Comparison of ENCODE assay signal across 2 cellular contexts in the genomic region with DNA sequence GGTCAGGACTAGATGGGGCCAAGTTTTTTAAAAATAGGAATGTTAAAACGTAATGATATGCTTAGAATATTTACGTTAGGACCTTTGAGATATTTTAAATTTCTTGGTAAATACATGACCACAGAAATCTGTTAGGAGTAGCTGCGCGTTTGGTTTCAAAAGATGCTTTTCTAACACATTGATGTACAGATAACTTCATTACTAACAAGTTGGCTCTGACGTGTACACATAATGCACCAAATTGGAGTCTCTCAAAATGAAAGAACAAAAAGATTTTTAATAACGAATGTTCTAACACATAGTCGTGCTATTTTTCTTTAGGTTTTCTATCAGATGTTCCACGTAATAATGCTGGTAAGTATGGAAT.
TF ChIP-seq lines count a peak whose summit lies in the region.

No MANE protein-coding gene starts in this region.

TF ChIP-seq in IMR-90, 13 proteins besides CTCF, POLR2A, EP300 and RAD21 (continued from another document):
- no peak for TF ChIP-seq RFX5 (IDR thresholded peaks at IDR 0.05; ENCODE audit: low read depth, low read length)
- TF ChIP-seq, protein P1, sequence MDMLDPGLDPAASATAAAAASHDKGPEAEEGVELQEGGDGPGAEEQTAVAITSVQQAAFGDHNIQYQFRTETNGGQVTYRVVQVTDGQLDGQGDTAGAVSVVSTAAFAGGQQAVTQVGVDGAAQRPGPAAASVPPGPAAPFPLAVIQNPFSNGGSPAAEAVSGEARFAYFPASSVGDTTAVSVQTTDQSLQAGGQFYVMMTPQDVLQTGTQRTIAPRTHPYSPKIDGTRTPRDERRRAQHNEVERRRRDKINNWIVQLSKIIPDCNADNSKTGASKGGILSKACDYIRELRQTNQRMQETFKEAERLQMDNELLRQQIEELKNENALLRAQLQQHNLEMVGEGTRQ (IDR thresholded peaks at IDR 0.05; ENCODE audit: low read depth, low read length), result no peak
- TF ChIP-seq MAZ (IDR thresholded peaks at IDR 0.05; ENCODE audit: borderline replicate concordance, low read depth, low read length), result no peak
- no peak for TF ChIP-seq SMC3 (IDR thresholded peaks at IDR 0.05; ENCODE audit: low read depth, low read length)
- TF ChIP-seq MAFK (IDR thresholded peaks at IDR 0.05; ENCODE audit: low read depth, low read length), result no peak
- TF ChIP-seq FOS (IDR thresholded peaks at IDR 0.05; ENCODE audit: low read depth, low read length), result no peak
- no peak for TF ChIP-seq CEBPB (IDR thresholded peaks at IDR 0.05; ENCODE audit: low read depth, low read length)
- no peak for TF ChIP-seq RCOR1 (IDR thresholded peaks at IDR 0.05; ENCODE audit: insufficient replicate concordance, low read length)
- TF ChIP-seq, protein P2, sequence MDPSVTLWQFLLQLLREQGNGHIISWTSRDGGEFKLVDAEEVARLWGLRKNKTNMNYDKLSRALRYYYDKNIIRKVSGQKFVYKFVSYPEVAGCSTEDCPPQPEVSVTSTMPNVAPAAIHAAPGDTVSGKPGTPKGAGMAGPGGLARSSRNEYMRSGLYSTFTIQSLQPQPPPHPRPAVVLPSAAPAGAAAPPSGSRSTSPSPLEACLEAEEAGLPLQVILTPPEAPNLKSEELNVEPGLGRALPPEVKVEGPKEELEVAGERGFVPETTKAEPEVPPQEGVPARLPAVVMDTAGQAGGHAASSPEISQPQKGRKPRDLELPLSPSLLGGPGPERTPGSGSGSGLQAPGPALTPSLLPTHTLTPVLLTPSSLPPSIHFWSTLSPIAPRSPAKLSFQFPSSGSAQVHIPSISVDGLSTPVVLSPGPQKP (IDR thresholded peaks at IDR 0.05; ENCODE audit: borderline replicate concordance, low read depth, low read length), result no peak
- TF ChIP-seq BHLHE40 (IDR thresholded peaks at IDR 0.05; ENCODE audit: low read depth, low read length), result no peak
- no peak for TF ChIP-seq CHD1 (IDR thresholded peaks at IDR 0.05; ENCODE audit: low read depth, low read length)
- TF ChIP-seq NFE2L2 (IDR thresholded peaks at IDR 0.05; ENCODE audit: low read depth, low read length), result no peak

TF ChIP-seq in GM12891, 5 proteins besides CTCF, POLR2A, EP300 and RAD21 (continued from another document):
- no peak for TF ChIP-seq POU2F2 (IDR thresholded peaks at IDR 0.05; ENCODE audit: low read depth, low read length)
